ENCODE assay signal across 32 cellular contexts in genomic region chr14:57641776-57642175, GRCh38.
"Had no signal": no experiment of that assay in that cellular context is flagged by ENCODE, and none has a peak within 500 bp of the region (broad histone marks: within the 10 kb centered on the region; RNA-seq: fewer than 3 reads in every experiment).

No MANE protein-coding gene starts in this region.

- H3K4me1 ChIP-seq: SJCRH30 had no signal

- H3K4me3 ChIP-seq: MG63, PC-9, SJCRH30, SK-N-MC had no signal

- H3K27me3 ChIP-seq: MG63, SJCRH30 had no signal

- H3K4me2 ChIP-seq: PC-9 had no signal

- H2AFZ ChIP-seq: PC-9 had no signal

- H3K9me3 ChIP-seq: MG63, SJCRH30 had no signal

- H3K27ac ChIP-seq: PC-9, RWPE1, SJCRH30, SK-N-MC had no signal

- ATAC-seq: Panc1, Right ventricle myocardium inferior, SK-N-SH treated with all-trans-retinoic acid at 6 μM for 48 hours had no signal

- H3K36me3 ChIP-seq: MG63, SJCRH30 had no signal

- DNase-seq: Kasumi-1, MG63, NCI-H1048, NCI-H1092 treated with DMSO at 0.1 percent for 48 hours, NCI-H1105 treated with DMSO at 0.1 percent for 48 hours, NCI-H1417, NCI-H1436, NCI-H146, NCI-H1694, NCI-H187, NCI-H1930, NCI-H2029 treated with DMSO at 0.1 percent for 48 hours, NCI-H2081 treated with DMSO at 0.1 percent for 48 hours, NCI-H2107, NCI-H2171, NCI-H226, NCI-H446 treated with DMSO at 0.1 percent for 48 hours, NCI-H510A, NCI-H524, NCI-H526, NCI-H69, NCI-H748 treated with DMSO at 0.1 percent for 48 hours, NCI-H82, PC-9, SHP77, SIG-M5, SJCRH30 had no signal
